In the genomic region with DNA sequence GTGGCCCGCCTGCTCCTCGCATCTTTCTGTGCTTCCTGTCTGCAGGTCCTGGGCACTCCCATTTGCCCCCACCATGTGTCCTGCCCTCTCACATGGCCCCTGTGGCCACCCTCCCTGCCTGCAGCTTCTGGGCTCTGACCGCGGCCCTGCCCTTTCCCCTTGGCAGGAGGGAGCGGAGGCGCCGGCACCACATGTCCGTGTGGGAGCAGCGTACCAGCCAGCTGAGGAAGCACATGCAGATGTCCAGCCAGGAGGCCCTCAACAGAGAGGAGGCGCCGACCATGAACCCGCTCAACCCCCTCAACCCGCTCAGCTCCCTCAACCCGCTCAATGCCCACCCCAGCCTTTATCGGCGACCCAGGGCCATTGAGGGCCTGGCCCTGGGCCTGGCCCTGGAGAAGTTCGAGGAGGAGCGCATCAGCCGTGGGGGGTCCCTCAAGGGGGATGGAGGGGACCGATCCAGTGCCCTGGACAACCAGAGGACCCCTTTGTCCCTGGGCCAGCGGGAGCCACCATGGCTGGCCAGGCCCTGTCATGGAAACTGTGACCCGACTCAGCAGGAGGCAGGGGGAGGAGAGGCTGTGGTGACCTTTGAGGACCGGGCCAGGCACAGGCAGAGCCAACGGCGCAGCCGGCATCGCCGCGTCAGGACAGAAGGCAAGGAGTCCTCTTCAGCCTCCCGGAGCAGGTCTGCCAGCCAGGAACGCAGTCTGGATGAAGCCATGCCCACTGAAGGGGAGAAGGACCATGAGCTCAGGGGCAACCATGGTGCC, we compare ENCODE assay signal across 9 cellular contexts.
"Had no signal": no experiment of that assay in that cellular context is flagged by ENCODE, and none has a peak within 500 bp of the region (broad histone marks: within the 10 kb centered on the region; RNA-seq: fewer than 3 reads in every experiment).

No MANE protein-coding gene starts in this region.

- H3K27ac Mint-ChIP-seq: HFFc6 had no signal

- H3K27ac ChIP-seq: GM23248, HL-60 had no signal

- H3K9me3 ChIP-seq: HAP-1 had no signal

- H2AFZ ChIP-seq: GM23248 had no signal

- FAIRE-seq: K562 had no signal

- H3K9ac ChIP-seq: GM23248 had no signal

- DNase-seq: GM23248, GOT3, H7, HFFc6, IMR-90 had no signal

- H3K4me1 ChIP-seq: HAP-1 had no signal

- H3K4me3 ChIP-seq: GM23248, HAP-1, K562 had no signal

- ATAC-seq: HCT116, K562 had no signal

- H3K4me3 Mint-ChIP-seq: HFFc6 had no signal

- H3K36me3 ChIP-seq: HAP-1 had no signal
